ENCODE assay signal across 1 cellular context in genomic region chr22:44302363-44302762, GRCh38. TPM values are rescaled to one million over a fixed set of nuclear protein-coding genes. Genes with fewer than 3 reads are reported as not detected.
"Had no signal": no experiment of that assay in that cellular context is flagged by ENCODE, and none has a peak within 500 bp of the region (broad histone marks: within the 10 kb centered on the region; RNA-seq: fewer than 3 reads in every experiment).

No MANE protein-coding gene starts in this region.

RNA-seq across cellular contexts. Expression of gene SHISAL1, which starts 10.4 kb away (rescaled TPM):
- total RNA-seq: GM12878 had no signal
- polyA plus RNA-seq: GM12878 had no signal
